8 cellular contexts compared by ENCODE assay signal in the genomic region with DNA sequence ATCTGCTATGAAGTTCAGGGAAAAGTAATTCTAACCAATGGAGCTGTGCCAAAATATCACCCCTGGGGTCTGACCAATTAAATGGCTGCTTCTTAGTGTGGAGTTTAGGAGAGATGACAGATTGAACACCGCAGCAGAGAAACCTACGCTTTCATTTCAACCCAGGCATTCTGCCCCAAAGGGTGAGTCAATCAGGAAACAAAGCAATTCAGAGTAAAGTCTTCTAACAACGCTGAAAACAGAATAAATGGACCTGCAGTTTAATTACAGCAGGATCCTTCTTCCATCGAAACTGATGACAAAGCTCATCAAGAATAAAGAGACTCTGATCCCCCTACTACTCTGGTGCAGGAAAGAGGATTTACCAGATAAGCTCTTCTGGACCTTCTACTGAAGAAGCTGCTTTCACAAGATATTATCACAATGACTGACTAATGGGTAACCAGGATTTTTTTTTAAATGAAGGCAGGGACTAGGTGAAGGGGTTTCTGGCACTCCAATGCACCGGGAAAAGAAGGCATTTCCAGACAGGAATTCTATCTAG. TPM values are rescaled to one million over a fixed set of nuclear protein-coding genes. Genes with fewer than 3 reads are reported as not detected.
DNase-seq lines count a peak whose midpoint lies in the region; ATAC-seq and TF ChIP-seq lines count a peak whose summit lies in the region.

No MANE protein-coding gene starts in this region.

- POLR2A ChIA-PET in CD8-positive, alpha-beta memory T cell (lab: Charles Lee) = interaction anchor here (0.6 to 2.5 kb wide), 6 partner anchors 17 to 66 kb away, joined by 3 to 10 read pairs (median 4); a partner anchor contains a TSS
- POLR2A ChIA-PET in HEK293 (lab: Yijun Ruan, JAX) (interaction anchor here (0.6 kb wide), 1 partner anchor 40 kb away, joined by 3 read pairs; no protein-coding TSS in a partner anchor), T-cell (lab: Charles Lee) (interaction anchor here (0.5 to 2.4 kb wide), 5 partner anchors 16 to 110 kb away, joined by 3 to 10 read pairs (median 4); a partner anchor contains a TSS)

- H3K27me3 Mint-ChIP-seq in CD8-positive, alpha-beta memory T cell = no peaks in the 10 kb centered on the region
- no peaks in the 10 kb centered on the region for H3K27me3 Mint-ChIP-seq in T-cell
- H3K27me3 Mint-ChIP-seq in brain = no peaks in the 10 kb centered on the region

- peaks cover 63 to 87% (median 76%) of the 10 kb centered on the region in 3 donors for H3K4me1 Mint-ChIP-seq in CD8-positive, alpha-beta memory T cell
- peaks cover 78 to 84% (median 80%) of the 10 kb centered on the region in 3 donors for H3K4me1 Mint-ChIP-seq in T-cell
- H3K4me1 Mint-ChIP-seq in brain = peaks cover 26% of the 10 kb centered on the region

- no peaks in the 10 kb centered on the region for H3K9me3 Mint-ChIP-seq in CD8-positive, alpha-beta memory T cell
- H3K9me3 Mint-ChIP-seq in T-cell (no peaks in the 10 kb centered on the region), brain (no peaks in the 10 kb centered on the region)

- peaks cover 9% of the 10 kb centered on the region for H3K79me2 ChIP-seq in parathyroid adenoma

- peak overlapping the region; percentile 92 to 99 (median 94) for H3K27ac Mint-ChIP-seq in CD8-positive, alpha-beta memory T cell
- H3K27ac Mint-ChIP-seq in T-cell = peak overlapping the region; percentile 94 to 98
- peak overlapping the region in 4 of 5 experiments; percentile 5 to 87 (median 78) for H3K27ac Mint-ChIP-seq in brain

- no peak overlapping the region for H3K9ac ChIP-seq in parathyroid adenoma

- intact Hi-C loops in Right ventricle myocardium superior (cut with DNase I) = no loop called here

- H3K9me3 ChIP-seq in CD8-positive, alpha-beta memory T cell (ENCODE audit: low read length) = no peaks in the 10 kb centered on the region
- H3K9me3 ChIP-seq in HEK293 (ENCODE audit: control insufficient read depth, insufficient read depth, low read depth, low read length) (no peaks in the 10 kb centered on the region), parathyroid adenoma (ENCODE audit: control insufficient read depth, low read length) (no peaks in the 10 kb centered on the region)

- peak; percentile 17 to 77 (median 67) for DNase-seq in CD8-positive, alpha-beta memory T cell
- DNase-seq in T-cell = peak in 33 of 34 experiments; percentile 18 to 75 (median 57)
- DNase-seq in midbrain (lab: John Stamatoyannopoulos, UW) = no peak
- no peak for DNase-seq in Right ventricle myocardium superior

- no peak overlapping the region for H2AFZ ChIP-seq in parathyroid adenoma

- no peaks in the 10 kb centered on the region for H3K36me3 ChIP-seq in CD8-positive, alpha-beta memory T cell (ENCODE audit: insufficient read depth, low read length)
- no peaks in the 10 kb centered on the region for H3K36me3 ChIP-seq in HEK293 (ENCODE audit: control insufficient read depth in 2 of 2, insufficient read depth in 1 of 2, low read length in 2 of 2)
- H3K36me3 ChIP-seq in parathyroid adenoma (ENCODE audit: control insufficient read depth, insufficient read depth, low read length) = no peaks in the 10 kb centered on the region

- TF ChIP-seq CTCF in HEK293 (tag by site-specific recombination; IDR thresholded peaks at IDR 0.05) (no peak), brain (conservative IDR thresholded peaks at IDR 0.05) (no peak), parathyroid adenoma (IDR thresholded peaks at IDR 0.05) (no peak)

- H3K4me3 Mint-ChIP-seq in CD8-positive, alpha-beta memory T cell = peak overlapping the region; percentile 64 to 92 (median 84)
- H3K4me3 Mint-ChIP-seq in T-cell (peak overlapping the region; percentile 72 to 77 (median 76)), brain (peak overlapping the region in 4 of 5 experiments; percentile 56 to 69 (median 60))

- peaks cover 0 to 11% (median 4%) of the 10 kb centered on the region in 3 donors for H3K36me3 Mint-ChIP-seq in CD8-positive, alpha-beta memory T cell
- H3K36me3 Mint-ChIP-seq in T-cell (peaks cover 7% of the 10 kb centered on the region), brain (no peaks in the 10 kb centered on the region)

- peaks cover 87% of the 10 kb centered on the region for H3K4me1 ChIP-seq in CD8-positive, alpha-beta memory T cell (ENCODE audit: insufficient read depth, low read length)
- H3K4me1 ChIP-seq in HEK293 (ENCODE audit: control insufficient read depth, insufficient read depth, low read length) (peaks cover 18% of the 10 kb centered on the region), parathyroid adenoma (peaks cover 22% of the 10 kb centered on the region)

- no peaks in the 10 kb centered on the region for H3K27me3 ChIP-seq in CD8-positive, alpha-beta memory T cell (ENCODE audit: insufficient read depth, low read length, poor library complexity, severe bottlenecking)
- no peaks in the 10 kb centered on the region for H3K27me3 ChIP-seq in parathyroid adenoma (ENCODE audit: control insufficient read depth, insufficient read depth, low read length)

- H3K4me2 ChIP-seq in parathyroid adenoma (ENCODE audit: low read length) = no peak overlapping the region

- CTCF ChIA-PET in CD8-positive, alpha-beta memory T cell (lab: Charles Lee) = interaction anchor here (0.8 to 3.3 kb wide), 5 partner anchors 12 to 700 kb away, joined by 3 to 17 read pairs (median 7); a partner anchor contains a TSS
- CTCF ChIA-PET in HEK293 (lab: Yijun Ruan, JAX) (interaction anchor here (0.7 to 1.0 kb wide), 4 partner anchors 9 to 528 kb away, joined by 3 to 4 read pairs (median 4); no protein-coding TSS in a partner anchor), T-cell (lab: Charles Lee) (interaction anchor here (0.5 to 2.1 kb wide), 10 partner anchors 12 to 72 kb away, joined by 3 to 33 read pairs (median 4); a partner anchor contains a TSS)

- peak overlapping the region; percentile 57 for H3K4me3 ChIP-seq in CD8-positive, alpha-beta memory T cell (ENCODE audit: low read length)
- H3K4me3 ChIP-seq in HEK293 (ENCODE audit: low read depth, low read length) (no peak overlapping the region), parathyroid adenoma (ENCODE audit: low read depth, low read length) (peak overlapping the region; percentile 12)

- peak overlapping the region; percentile 60 for H3K27ac ChIP-seq in CD8-positive, alpha-beta memory T cell (ENCODE audit: low read depth, low read length)
- H3K27ac ChIP-seq in HEK293 (ENCODE audit: extremely low read depth, low read depth, low read length) = no peak overlapping the region; the same call in 1 of the 2 replicates
- no peak overlapping the region for H3K27ac ChIP-seq in parathyroid adenoma

- ATAC-seq in T-cell (replicated peaks in 1 of 4) = peak; percentile 70 to 78 (median 73)
- ATAC-seq in HG02852 (IDR thresholded peaks at IDR 0.05; ENCODE audit: unreplicated experiment) = no peak
- ATAC-seq in Right ventricle myocardium superior (ENCODE audit: poor library complexity) = no peak

TF ChIP-seq in HEK293, 187 proteins besides CTCF, POLR2A, EP300 and RAD21:
- TF ChIP-seq RBAK (tag by site-specific recombination; IDR thresholded peaks at IDR 0.05) (no peak), ZNF473 (tag by site-specific recombination; IDR thresholded peaks at IDR 0.05) (no peak), ZNF37A (tag by site-specific recombination; IDR thresholded peaks at IDR 0.05) (no peak), ZBTB17 (tag by site-specific recombination; IDR thresholded peaks at IDR 0.05) (peak; percentile 74), PRDM1 (tag by site-specific recombination; IDR thresholded peaks at IDR 0.05) (peak; percentile 52; the same call in 1 of the 2 replicates), ZBTB8A (tag by site-specific recombination; IDR thresholded peaks at IDR 0.05) (no peak), OSR2 (tag by site-specific recombination; IDR thresholded peaks at IDR 0.05) (peak; percentile 62), ZNF660 (tag by site-specific recombination; IDR thresholded peaks at IDR 0.05) (0 out of 2 replicates have a peak, but pooled peaks have one; percentile 32), ZBTB20 (tag by site-specific recombination; IDR thresholded peaks at IDR 0.05) (0 out of 2 replicates have a peak, but pooled peaks have one; percentile 22)

RNA-seq across cellular contexts. Expression of a gene that starts 16.7 kb away (rescaled TPM):
- total RNA-seq in CD8-positive, alpha-beta memory T cell = 10 to 100 TPM; 30.2 to 33.1 TPM
- 43.6 TPM for polyA plus RNA-seq in CD8-positive, alpha-beta memory T cell
- total RNA-seq in T-cell = 10 to 100 TPM; 51.3 to 80.2 (median 74.1) TPM
- polyA plus RNA-seq in brain (ENCODE audit: insufficient read depth, low read depth, low replicate concordance) = 25.3 TPM
- total RNA-seq in Right ventricle myocardium superior = 10.5 TPM

Comparison
In these comparisons a context has a peak if more than half of its experiments do, and no peak if none do; other contexts are left out.
1. DNase-seq: peak in CD8-positive, alpha-beta memory T cell (5 of 5) and T-cell (33 of 34); none in midbrain (single experiment) and Right ventricle myocardium superior (single experiment).
2. ATAC-seq: peak in T-cell (4 of 4); none in HG02852 (single experiment) and Right ventricle myocardium superior (single experiment).
3. Peak in every context shown above with its lines, with median percentiles within 50 percentile points of each other: H3K27ac Mint-ChIP-seq and H3K4me3 Mint-ChIP-seq.